In the genomic region with DNA sequence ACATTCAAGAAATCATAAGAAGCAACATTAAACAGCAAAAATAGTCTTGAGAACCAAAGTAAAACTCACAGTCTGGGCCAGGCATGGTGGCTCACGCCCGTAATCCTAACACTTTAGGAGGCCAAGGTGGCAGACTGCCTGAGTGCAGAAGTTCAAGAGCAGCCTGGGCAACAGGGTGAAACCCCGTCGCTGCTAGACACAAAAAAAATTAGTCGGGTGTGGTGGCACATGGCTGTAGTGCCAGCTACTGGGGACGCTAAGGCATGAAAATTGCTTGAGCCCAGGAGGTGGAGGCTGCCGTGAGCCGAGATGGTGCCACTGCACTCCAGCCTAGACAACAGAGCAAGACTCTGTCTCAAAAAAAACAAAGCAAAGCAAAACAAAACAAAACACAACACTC, we compare ENCODE assay signal across 1 cellular context.
TF ChIP-seq lines count a peak whose summit lies in the region.

No MANE protein-coding gene starts in this region.

TF ChIP-seq in HepG2, 621 proteins besides CTCF, POLR2A, EP300 and RAD21 (continued from another document):
- TF ChIP-seq, protein P1, sequence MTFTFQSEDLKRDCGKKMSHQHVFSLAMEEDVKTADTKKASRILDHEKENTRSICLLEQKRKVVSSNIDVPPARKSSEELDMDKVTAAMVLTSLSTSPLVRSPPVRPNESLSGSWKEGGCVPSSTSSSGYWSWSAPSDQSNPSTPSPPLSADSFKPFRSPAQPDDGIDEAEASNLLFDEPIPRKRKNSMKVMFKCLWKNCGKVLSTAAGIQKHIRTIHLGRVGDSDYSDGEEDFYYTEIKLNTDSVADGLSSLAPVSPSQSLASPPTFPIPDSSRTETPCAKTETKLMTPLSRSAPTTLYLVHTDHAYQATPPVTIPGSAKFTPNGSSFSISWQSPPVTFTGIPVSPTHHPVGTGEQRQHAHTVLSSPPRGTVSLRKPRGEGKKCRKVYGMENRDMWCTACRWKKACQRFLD (CRISPR knock-in tag; IDR thresholded peaks at IDR 0.05; ENCODE audit: borderline replicate concordance), result no peak
